Comparison of ENCODE assay signal across 35 cellular contexts in genomic region chr3:25094932-25095690, GRCh38.
DNase-seq lines count a peak whose midpoint lies in the region; ATAC-seq, FAIRE-seq and TF ChIP-seq lines count a peak whose summit lies in the region.
"Had no signal": no experiment of that assay in that cellular context is flagged by ENCODE, and none has a peak within 500 bp of the region (broad histone marks: within the 10 kb centered on the region; RNA-seq: fewer than 3 reads in every experiment).

No MANE protein-coding gene starts in this region.

- H3K4me3 ChIP-seq in left ventricle myocardium inferior, result no peak overlapping the region
- H3K4me3 ChIP-seq in GM12878, result no peak overlapping the region
- H3K4me3 ChIP-seq: hepatocyte, left lung, PC-9, skin epidermis, thyroid gland had no signal

- H3K4me3 Mint-ChIP-seq in mesothelial cell of epicardium, result no peak overlapping the region
- H3K4me3 Mint-ChIP-seq: activated CD4-positive, alpha-beta T cell treated with anti-CD3 and anti-CD28 coated beads, Interleukin-2, amount 10 ng/mL, durations not matched to agents 7 days and 5 days; naive thymus-derived CD8-positive, alpha-beta T cell; stimulated activated naive CD8-positive, alpha-beta T cell treated with anti-CD3 and anti-CD28 coated beads, Interleukin-15, Interleukin-2, amounts not matched to agents 100 ng/mL and 50 ng/mL, for 24 hours had no signal

- H3K4me1 Mint-ChIP-seq in mesothelial cell of epicardium, result peaks cover 44% of the 10 kb centered on the region
- H3K4me1 Mint-ChIP-seq: activated CD4-positive, alpha-beta T cell treated with anti-CD3 and anti-CD28 coated beads, Interleukin-2, amount 10 ng/mL, durations not matched to agents 7 days and 5 days; naive thymus-derived CD8-positive, alpha-beta T cell had no signal

- in situ Hi-C loops in GM12878 (cut with MboI), result no loop called here

- RAD21 ChIA-PET in GM12878 (lab: Charles Lee; ENCODE audit: unreplicated experiment), result no interaction called here

- POLR2A ChIA-PET in GM12878 (lab: Charles Lee), result no interaction called here

- TF ChIP-seq CTCF in left ventricle myocardium inferior (IDR thresholded peaks at IDR 0.05; ENCODE audit: borderline replicate concordance) (peak; percentile 34), GM12878 (IDR thresholded peaks at IDR 0.05 in 2 of 3, conservative IDR thresholded peaks at IDR 0.05 in 1 of 3; ENCODE audit: control insufficient read depth in 2 of 3, extremely low read depth in 1 of 3, insufficient read depth in 1 of 3, low read depth in 3 of 3, low read length in 3 of 3) (no peak), mesothelial cell of epicardium (IDR thresholded peaks at IDR 0.05; ENCODE audit: unreplicated experiment) (no peak)

- H3K36me3 Mint-ChIP-seq in mesothelial cell of epicardium, result no peaks in the 10 kb centered on the region
- H3K36me3 Mint-ChIP-seq: naive thymus-derived CD8-positive, alpha-beta T cell had no signal

- TF ChIP-seq EP300 in GM12878 (IDR thresholded peaks at IDR 0.05; ENCODE audit: borderline replicate concordance in 1 of 2, control insufficient read depth in 1 of 2, low read depth in 2 of 2, low read length in 2 of 2), result no peak

- no peak overlapping the region for H3K27ac ChIP-seq in left ventricle myocardium inferior (replicated peaks)
- no peak overlapping the region for H3K27ac ChIP-seq in GM12878 (ENCODE audit: control insufficient read depth, insufficient read depth)
- H3K27ac ChIP-seq: foreskin keratinocyte, hepatocyte, left lung, PC-9, skin epidermis, thyroid gland had no signal

- H3K27ac Mint-ChIP-seq in mesothelial cell of epicardium, result no peak overlapping the region
- H3K27ac Mint-ChIP-seq: activated CD4-positive, alpha-beta T cell treated with anti-CD3 and anti-CD28 coated beads, Interleukin-2, amount 10 ng/mL, durations not matched to agents 7 days and 5 days; naive thymus-derived CD8-positive, alpha-beta T cell; stimulated activated naive CD8-positive, alpha-beta T cell treated with anti-CD3 and anti-CD28 coated beads, Interleukin-15, Interleukin-2, amounts not matched to agents 100 ng/mL and 50 ng/mL, for 24 hours had no signal

- TF ChIP-seq RAD21 in GM12878 (IDR thresholded peaks at IDR 0.05; ENCODE audit: insufficient read depth, low read depth, low read length), result 0 out of 2 replicates have a peak, but pooled peaks have one; percentile 6

- H3K9me3 Mint-ChIP-seq in mesothelial cell of epicardium, result no peaks in the 10 kb centered on the region
- H3K9me3 Mint-ChIP-seq: activated CD4-positive, alpha-beta T cell treated with anti-CD3 and anti-CD28 coated beads, Interleukin-2, amount 10 ng/mL, durations not matched to agents 7 days and 5 days had no signal

- no TSS peak for BruUV-seq in GM12878 (replicated peaks; lab: Mats Ljungman, UMichigan)

- DNase-seq in left ventricle myocardium inferior (no peak), left ventricle myocardium superior (no peak), GM12878 (ENCODE audit: low read depth, low spot score) (no peak), kidney tubule cell (ENCODE audit: low spot score) (peak; percentile 2), DMS53 treated with DMSO at 0.1 percent for 48 hours (lab: John Stamatoyannopoulos, UW; ENCODE audit: unreplicated experiment) (no peak), mesothelial cell of epicardium (ENCODE audit: low spot score in 2 of 2, unreplicated experiment in 2 of 2) (no peak)
- DNase-seq: activated CD4-positive, alpha-beta T cell treated with anti-CD3 and anti-CD28 coated beads, Interleukin-2, amount 10 ng/mL, durations not matched to agents 7 days and 5 days; activated naive CD4-positive, alpha-beta T cell treated with Interleukin-2 at 50 U/mL for 16 hours; activated T-cell treated with anti-CD3 and anti-CD28 coated beads, Interleukin-2, amount 50 U/mL, for 48 hours; BE2C; DMS153; effector memory CD4-positive, alpha-beta T cell; erythroblast; foreskin keratinocyte; GF-D8; left lung; midbrain; naive thymus-derived CD8-positive, alpha-beta T cell; NCI-H1048; NCI-H1694 treated with DMSO at 0.1 percent for 48 hours; NCI-H524 treated with DMSO at 0.1 percent for 48 hours; NK-92 treated with Interleukin-12 subunit alpha and Interleukin-12 subunit beta, amount 100 ng/mL, for 24 hours; occipital lobe; PC-9; Right ventricle myocardium superior; T-helper 9 cell had no signal

- H3K4me2 ChIP-seq in GM12878 (ENCODE audit: control insufficient read depth, insufficient read depth), result no peak overlapping the region
- H3K4me2 ChIP-seq: hepatocyte, PC-9 had no signal

- H3K27me3 Mint-ChIP-seq in mesothelial cell of epicardium (ENCODE audit: low read depth), result no peaks in the 10 kb centered on the region
- H3K27me3 Mint-ChIP-seq: activated CD4-positive, alpha-beta T cell treated with anti-CD3 and anti-CD28 coated beads, Interleukin-2, amount 10 ng/mL, durations not matched to agents 7 days and 5 days; naive thymus-derived CD8-positive, alpha-beta T cell; stimulated activated naive CD8-positive, alpha-beta T cell treated with anti-CD3 and anti-CD28 coated beads, Interleukin-15, Interleukin-2, amounts not matched to agents 100 ng/mL and 50 ng/mL, for 24 hours had no signal

- no peaks in the 10 kb centered on the region for H3K79me2 ChIP-seq in GM12878 (ENCODE audit: control insufficient read depth, insufficient read depth, low read length)
- H3K79me2 ChIP-seq: hepatocyte had no signal

- WGBS in GM12878 (ENCODE audit: insufficient coverage, insufficient replicate concordance, low lambda C conversion rate, missing lambda C conversion rate), result 26% methylated on average over 2 of the region's 2 CpGs

- no peak overlapping the region for H2AFZ ChIP-seq in GM12878 (ENCODE audit: control insufficient read depth, low read depth, low read length)
- H2AFZ ChIP-seq: hepatocyte, PC-9 had no signal

- no peak for ATAC-seq in left ventricle myocardium superior
- no peak for ATAC-seq in GM12878
- no peak for ATAC-seq in HG02678 (IDR thresholded peaks at IDR 0.05; ENCODE audit: unreplicated experiment)
- ATAC-seq in HG03039 (IDR thresholded peaks at IDR 0.05; ENCODE audit: unreplicated experiment), result no peak
- ATAC-seq: foreskin keratinocyte; HCT116; left lung; naive thymus-derived CD8-positive, alpha-beta T cell had no signal

- FAIRE-seq in GM12878 (lab: Jason Lieb, UNC), result no peak
- FAIRE-seq: A204.1, colon had no signal

- H3K27me3 ChIP-seq in left ventricle myocardium inferior (ENCODE audit: low read depth), result no peaks in the 10 kb centered on the region
- H3K27me3 ChIP-seq in GM12878 (replicated peaks in 1 of 2; ENCODE audit: control insufficient read depth in 2 of 2, insufficient read depth in 2 of 2, low read length in 1 of 2), result no peaks in the 10 kb centered on the region; a peak in 1 of 4 replicates
- H3K27me3 ChIP-seq: BE2C, foreskin keratinocyte, hepatocyte, left lung, thyroid gland had no signal

- H3K9me3 ChIP-seq in left ventricle myocardium inferior (replicated peaks) (no peaks in the 10 kb centered on the region), GM12878 (replicated peaks; ENCODE audit: control insufficient read depth, insufficient read depth, low read length) (no peaks in the 10 kb centered on the region)
- H3K9me3 ChIP-seq: BE2C, left lung, thyroid gland had no signal

- no peak overlapping the region for H3K9ac ChIP-seq in GM12878 (ENCODE audit: control insufficient read depth, insufficient read depth, low read length)

- CTCF ChIA-PET in GM12878 (lab: Yijun Ruan, JAX), result no interaction called here

- no peaks in the 10 kb centered on the region for H4K20me1 ChIP-seq in GM12878 (ENCODE audit: control insufficient read depth, insufficient read depth)

- SMC1A ChIA-PET in GM12878 (lab: Charles Lee; ENCODE audit: uncharacterized antibody, unreplicated experiment), result interaction anchor here (0.6 to 1.8 kb wide), 3 partner anchors 12 to 498 kb away, joined by 3 to 4 read pairs (median 4); no protein-coding TSS in a partner anchor

- H3K4me1 ChIP-seq in left ventricle myocardium inferior, result no peaks in the 10 kb centered on the region
- no peaks in the 10 kb centered on the region for H3K4me1 ChIP-seq in GM12878 (ENCODE audit: control insufficient read depth, insufficient read depth, low read length)
- H3K4me1 ChIP-seq: BE2C, foreskin keratinocyte, left lung had no signal

- intact Hi-C loops in left ventricle myocardium inferior (cut with micrococcal nuclease) (no loop called here), left ventricle myocardium superior (cut with micrococcal nuclease) (no loop called here), GM12878 (cut with micrococcal nuclease; ENCODE audit: unreplicated experiment) (no loop called here)

- H3K36me3 ChIP-seq in left ventricle myocardium inferior (no peaks in the 10 kb centered on the region), GM12878 (ENCODE audit: control insufficient read depth in 2 of 2, insufficient read depth in 2 of 2, low read length in 1 of 2) (no peaks in the 10 kb centered on the region)
- H3K36me3 ChIP-seq: BE2C, left lung, thyroid gland had no signal

- TF ChIP-seq POLR2A in GM12878 (IDR thresholded peaks at IDR 0.05; ENCODE audit: low read depth, low read length), result no peak

TF ChIP-seq in GM12878, 131 proteins besides CTCF, POLR2A, EP300 and RAD21 (continues in another document):
- TF ChIP-seq MTA3 (IDR thresholded peaks at IDR 0.05; ENCODE audit: borderline replicate concordance, low read length) (no peak), ATF3 (IDR thresholded peaks at IDR 0.05; ENCODE audit: borderline replicate concordance, extremely low read depth, low read depth, low read length) (no peak), HCFC1 (IDR thresholded peaks at IDR 0.05; ENCODE audit: low read length) (no peak), ETV6 (conservative IDR thresholded peaks at IDR 0.05 in 1 of 2, IDR thresholded peaks at IDR 0.05 in 1 of 2; ENCODE audit: borderline replicate concordance in 1 of 2, low read depth in 1 of 2) (no peak), CREM (IDR thresholded peaks at IDR 0.05; ENCODE audit: low read depth) (no peak)
- TF ChIP-seq, protein P1, sequence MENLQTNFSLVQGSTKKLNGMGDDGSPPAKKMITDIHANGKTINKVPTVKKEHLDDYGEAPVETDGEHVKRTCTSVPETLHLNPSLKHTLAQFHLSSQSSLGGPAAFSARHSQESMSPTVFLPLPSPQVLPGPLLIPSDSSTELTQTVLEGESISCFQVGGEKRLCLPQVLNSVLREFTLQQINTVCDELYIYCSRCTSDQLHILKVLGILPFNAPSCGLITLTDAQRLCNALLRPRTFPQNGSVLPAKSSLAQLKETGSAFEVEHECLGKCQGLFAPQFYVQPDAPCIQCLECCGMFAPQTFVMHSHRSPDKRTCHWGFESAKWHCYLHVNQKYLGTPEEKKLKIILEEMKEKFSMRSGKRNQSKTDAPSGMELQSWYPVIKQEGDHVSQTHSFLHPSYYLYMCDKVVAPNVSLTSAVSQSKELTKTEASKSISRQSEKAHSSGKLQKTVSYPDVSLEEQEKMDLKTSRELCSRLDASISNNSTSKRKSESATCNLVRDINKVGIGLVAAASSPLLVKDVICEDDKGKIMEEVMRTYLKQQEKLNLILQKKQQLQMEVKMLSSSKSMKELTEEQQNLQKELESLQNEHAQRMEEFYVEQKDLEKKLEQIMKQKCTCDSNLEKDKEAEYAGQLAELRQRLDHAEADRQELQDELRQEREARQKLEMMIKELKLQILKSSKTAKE (IDR thresholded peaks at IDR 0.05; ENCODE audit: low read depth, poor library complexity, severe bottlenecking), result no peak
